ENCODE assay signal across 10 cellular contexts in the genomic region with DNA sequence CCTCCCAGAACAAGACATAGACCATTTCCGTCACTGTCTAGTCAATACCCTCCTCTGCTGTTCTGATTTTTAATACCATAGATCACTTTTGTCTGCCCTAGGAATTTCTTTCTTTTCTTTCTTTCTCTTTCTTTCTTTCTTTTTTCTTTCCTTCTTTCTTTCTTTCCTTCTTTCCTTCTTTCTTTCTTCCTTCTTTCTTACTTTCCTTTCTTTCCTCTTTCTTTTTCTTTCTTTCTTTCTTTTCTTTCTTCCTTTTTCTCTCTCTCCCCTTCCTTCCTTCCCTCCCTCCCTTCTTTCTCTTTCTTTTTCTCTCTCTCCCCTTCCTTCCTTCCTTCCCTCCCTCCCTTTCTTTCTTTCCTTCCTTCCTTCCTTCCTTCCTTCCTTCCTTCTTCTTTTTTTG.
"Had no signal": no experiment of that assay in that cellular context is flagged by ENCODE, and none has a peak within 500 bp of the region (broad histone marks: within the 10 kb centered on the region; RNA-seq: fewer than 3 reads in every experiment).

No MANE protein-coding gene starts in this region.

- H3K4me1 ChIP-seq: HAP-1 had no signal

- DNase-seq: GM23248, GOT3, H9, HCEC 1CT, HFFc6 had no signal

- H3K36me3 ChIP-seq: HAP-1 had no signal

- H3K4me2 ChIP-seq: GM23338 had no signal

- H2AFZ ChIP-seq: GM23248, GM23338 had no signal

- ATAC-seq: HCT116 had no signal

- H3K9ac ChIP-seq: GM23248 had no signal

- H3K9me3 ChIP-seq: HAP-1 had no signal

- H3K4me3 ChIP-seq: GM23248, GM23338, HAP-1 had no signal

- H3K27ac Mint-ChIP-seq: GM23338, HFFc6 had no signal

- H3K27ac ChIP-seq: GM23248 had no signal

- FAIRE-seq: H1, H54 had no signal

- H3K4me3 Mint-ChIP-seq: GM23338, H9, HFFc6 had no signal
